Comparison of ENCODE assay signal across 2 cellular contexts in the genomic region with DNA sequence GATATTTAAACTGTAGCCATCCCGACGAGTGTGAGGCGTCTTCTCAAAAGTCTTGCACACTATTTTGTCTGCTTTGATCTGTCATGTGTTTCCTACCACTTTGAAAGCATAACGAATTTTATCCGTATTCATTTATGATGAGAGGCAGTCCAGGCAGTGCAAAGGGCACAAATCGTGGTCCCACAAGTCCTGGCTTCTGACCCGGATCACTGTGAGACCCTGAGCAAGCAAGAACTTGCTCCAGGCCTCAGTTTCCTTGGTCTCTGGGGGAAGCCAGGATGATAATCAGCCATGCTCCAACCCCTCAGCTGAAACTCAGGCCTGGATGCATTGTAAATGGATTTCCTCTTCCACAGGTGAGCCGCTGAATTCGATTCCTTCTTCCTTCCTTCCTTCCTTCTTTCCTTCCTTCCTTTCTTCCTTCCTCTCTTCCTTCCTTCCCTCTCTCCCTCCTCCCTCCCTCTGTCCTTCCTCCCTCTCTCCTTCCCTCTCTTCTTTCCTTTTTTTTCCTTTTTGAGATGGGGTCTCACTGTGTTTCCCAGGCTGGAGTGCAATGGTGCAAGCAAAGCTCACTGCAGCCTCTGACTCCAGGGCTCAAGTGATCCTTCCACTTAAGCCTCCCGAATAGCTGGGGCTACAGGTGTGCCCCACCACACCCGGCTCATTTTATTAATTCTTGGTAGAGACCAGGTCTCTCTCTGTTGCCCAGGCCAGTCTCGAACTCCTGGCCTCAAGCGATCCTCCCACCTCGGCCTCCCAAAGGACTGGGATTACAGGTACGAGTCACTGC.
TF ChIP-seq lines count a peak whose summit lies in the region.

No MANE protein-coding gene starts in this region.

TF ChIP-seq in SK-N-SH, 30 proteins besides CTCF, POLR2A, EP300 and RAD21 (continued from another document):
- TF ChIP-seq ZBTB33 (IDR thresholded peaks at IDR 0.05; ENCODE audit: borderline replicate concordance, low read depth) (no peak), FOXM1 (IDR thresholded peaks at IDR 0.05; ENCODE audit: low read depth) (no peak), GATA2 (CRISPR knock-in tag; IDR thresholded peaks at IDR 0.05) (no peak), YY1 (IDR thresholded peaks at IDR 0.05; ENCODE audit: low read depth) (no peak), TAF1 (IDR thresholded peaks at IDR 0.05; ENCODE audit: borderline replicate concordance, low read depth, low read length) (no peak), ELF1 (IDR thresholded peaks at IDR 0.05) (no peak), MXI1 (IDR thresholded peaks at IDR 0.05; ENCODE audit: low read depth, low read length) (no peak), USF2 (IDR thresholded peaks at IDR 0.05; ENCODE audit: borderline replicate concordance, low read depth, low read length) (no peak), MEF2A (IDR thresholded peaks at IDR 0.05; ENCODE audit: borderline replicate concordance, low read depth) (no peak)

TF ChIP-seq in SK-N-SH treated with all-trans-retinoic acid at 6 μM for 48 hours, 23 proteins besides CTCF, POLR2A, EP300 and RAD21 (continued from another document):
- TF ChIP-seq CREB5 (CRISPR knock-in tag; IDR thresholded peaks at IDR 0.05; ENCODE audit: low read depth) = no peak
- no peak for TF ChIP-seq ZC3H10 (CRISPR knock-in tag; IDR thresholded peaks at IDR 0.05)
- TF ChIP-seq ZNF8 (CRISPR knock-in tag; IDR thresholded peaks at IDR 0.05) = no peak
- no peak for TF ChIP-seq TCF4 (CRISPR knock-in tag; IDR thresholded peaks at IDR 0.05; ENCODE audit: borderline replicate concordance)
- no peak for TF ChIP-seq PPARA (CRISPR knock-in tag; IDR thresholded peaks at IDR 0.05; ENCODE audit: borderline replicate concordance)
- TF ChIP-seq, protein P1, sequence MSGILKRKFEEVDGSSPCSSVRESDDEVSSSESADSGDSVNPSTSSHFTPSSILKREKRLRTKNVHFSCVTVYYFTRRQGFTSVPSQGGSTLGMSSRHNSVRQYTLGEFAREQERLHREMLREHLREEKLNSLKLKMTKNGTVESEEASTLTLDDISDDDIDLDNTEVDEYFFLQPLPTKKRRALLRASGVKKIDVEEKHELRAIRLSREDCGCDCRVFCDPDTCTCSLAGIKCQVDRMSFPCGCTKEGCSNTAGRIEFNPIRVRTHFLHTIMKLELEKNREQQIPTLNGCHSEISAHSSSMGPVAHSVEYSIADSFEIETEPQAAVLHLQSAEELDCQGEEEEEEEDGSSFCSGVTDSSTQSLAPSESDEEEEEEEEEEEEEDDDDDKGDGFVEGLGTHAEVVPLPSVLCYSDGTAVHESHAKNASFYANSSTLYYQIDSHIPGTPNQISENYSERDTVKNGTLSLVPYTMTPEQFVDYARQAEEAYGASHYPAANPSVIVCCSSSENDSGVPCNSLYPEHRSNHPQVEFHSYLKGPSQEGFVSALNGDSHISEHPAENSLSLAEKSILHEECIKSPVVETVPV (CRISPR knock-in tag; IDR thresholded peaks at IDR 0.05) = no peak
- TF ChIP-seq BACH2 (CRISPR knock-in tag; IDR thresholded peaks at IDR 0.05; ENCODE audit: borderline replicate concordance) = no peak
- no peak for TF ChIP-seq PATZ1 (CRISPR knock-in tag; IDR thresholded peaks at IDR 0.05; ENCODE audit: borderline replicate concordance)
- TF ChIP-seq ZNF565 (CRISPR knock-in tag; conservative IDR thresholded peaks at IDR 0.05; ENCODE audit: low read depth) = no peak
- no peak for TF ChIP-seq TOX (CRISPR knock-in tag; IDR thresholded peaks at IDR 0.05; ENCODE audit: borderline replicate concordance)
- TF ChIP-seq, protein P2, sequence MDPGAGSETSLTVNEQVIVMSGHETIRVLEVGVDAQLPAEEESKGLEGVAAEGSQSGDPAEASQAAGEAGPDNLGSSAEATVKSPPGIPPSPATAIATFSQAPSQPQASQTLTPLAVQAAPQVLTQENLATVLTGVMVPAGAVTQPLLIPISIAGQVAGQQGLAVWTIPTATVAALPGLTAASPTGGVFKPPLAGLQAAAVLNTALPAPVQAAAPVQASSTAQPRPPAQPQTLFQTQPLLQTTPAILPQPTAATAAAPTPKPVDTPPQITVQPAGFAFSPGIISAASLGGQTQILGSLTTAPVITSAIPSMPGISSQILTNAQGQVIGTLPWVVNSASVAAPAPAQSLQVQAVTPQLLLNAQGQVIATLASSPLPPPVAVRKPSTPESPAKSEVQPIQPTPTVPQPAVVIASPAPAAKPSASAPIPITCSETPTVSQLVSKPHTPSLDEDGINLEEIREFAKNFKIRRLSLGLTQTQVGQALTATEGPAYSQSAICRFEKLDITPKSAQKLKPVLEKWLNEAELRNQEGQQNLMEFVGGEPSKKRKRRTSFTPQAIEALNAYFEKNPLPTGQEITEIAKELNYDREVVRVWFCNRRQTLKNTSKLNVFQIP (CRISPR knock-in tag; IDR thresholded peaks at IDR 0.05; ENCODE audit: borderline replicate concordance, low read depth) = no peak
- TF ChIP-seq OSR1 (CRISPR knock-in tag; IDR thresholded peaks at IDR 0.05) = no peak
